8 cellular contexts compared by ENCODE assay signal in the genomic region with DNA sequence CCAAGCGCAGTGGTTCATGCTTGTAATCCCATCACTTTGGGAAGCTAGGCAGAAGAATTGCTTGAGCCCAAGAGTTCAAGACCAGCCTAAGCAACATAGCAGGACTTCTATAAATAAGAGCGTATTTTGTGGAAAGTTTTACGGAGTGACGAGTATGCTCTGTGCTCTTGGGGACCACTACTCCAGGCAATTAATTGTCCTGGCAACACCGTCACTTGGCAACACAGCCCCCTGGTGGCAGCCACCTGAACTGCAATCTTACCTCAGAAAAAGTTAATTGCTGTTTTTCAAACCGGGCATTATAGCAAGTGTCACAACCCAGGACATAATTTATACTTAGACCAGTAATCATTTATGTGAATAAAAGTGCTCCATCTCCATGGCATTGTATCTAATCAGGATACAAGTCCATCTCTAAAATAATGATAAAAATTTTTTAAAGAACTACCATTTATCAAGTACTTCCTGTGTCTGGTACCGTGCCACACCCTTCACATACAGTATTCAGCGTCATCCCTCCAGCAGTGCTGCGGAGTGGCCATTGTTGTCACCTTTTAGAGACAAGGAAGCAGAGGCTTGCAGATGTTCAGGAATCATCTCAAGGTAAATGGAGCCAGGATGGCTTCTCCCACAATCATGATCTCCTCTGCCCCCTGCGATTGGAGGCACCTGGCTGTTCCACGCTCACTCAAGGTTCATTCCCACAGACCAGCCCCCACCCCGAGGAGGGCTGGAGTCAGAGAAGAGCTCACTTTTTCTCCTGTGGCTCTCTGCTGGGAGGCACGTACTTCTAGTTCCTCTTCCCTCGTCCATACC. TPM values are rescaled to one million over a fixed set of nuclear protein-coding genes. Genes with fewer than 3 reads are reported as not detected.
DNase-seq lines count a peak whose midpoint lies in the region; ATAC-seq lines count a peak whose summit lies in the region.

No MANE protein-coding gene starts in this region.

- DNase-seq in NCI-H1436 (lab: John Stamatoyannopoulos, UW) = peak; percentile 61
- no peak for DNase-seq in NCI-H1436 treated with DMSO at 0.1 percent for 48 hours (lab: John Stamatoyannopoulos, UW)
- DNase-seq in NCI-H2171 (lab: John Stamatoyannopoulos, UW) = peak; percentile 5
- DNase-seq in activated CD4-positive, alpha-beta T cell treated with anti-CD3 and anti-CD28 coated beads, Interleukin-2, amount 50 U/mL, for 1 hour = peak; percentile 72
- DNase-seq in effector CD4-positive, alpha-beta T cell = peak; percentile 63
- peak; percentile 67 for DNase-seq in mesenteric fat pad (ENCODE audit: low spot score)
- DNase-seq in stimulated activated CD8-positive, alpha-beta memory T cell treated with anti-CD3 and anti-CD28 coated beads, Interleukin-7, amount 100 ng/mL, for 24 hours (ENCODE audit: low read depth) = peak; percentile 58

- no peak for ATAC-seq in HG02870 (IDR thresholded peaks at IDR 0.05; ENCODE audit: unreplicated experiment)

RNA-seq across cellular contexts. Expression of a gene that starts 34.5 kb away (rescaled TPM):
- not detected for total RNA-seq in mesenteric fat pad

RNA-seq across cellular contexts. Expression of a gene that starts 39.0 kb away (rescaled TPM):
- total RNA-seq in mesenteric fat pad = not detected
